Comparison of ENCODE assay signal across 8 cellular contexts in genomic region chr5:54610197-54610898, GRCh38.
DNase-seq lines count a peak whose midpoint lies in the region; ATAC-seq and TF ChIP-seq lines count a peak whose summit lies in the region.

No MANE protein-coding gene starts in this region.

- H3K27me3 ChIP-seq in suprapubic skin: no peaks in the 10 kb centered on the region

- 56% methylated on average over 6 of the region's 6 CpGs for WGBS in suprapubic skin

- no peak overlapping the region for H3K27ac ChIP-seq in suprapubic skin

- peak; percentile 96 for ATAC-seq in GM21737 (IDR thresholded peaks at IDR 0.05; ENCODE audit: unreplicated experiment)

- H3K4me1 ChIP-seq in suprapubic skin: no peaks in the 10 kb centered on the region

- no peak for TF ChIP-seq EP300 in suprapubic skin (IDR thresholded peaks at IDR 0.05)

- no peak for TF ChIP-seq CTCF in choroid plexus epithelial cell (conservative IDR thresholded peaks at IDR 0.05; ENCODE audit: low read depth, low read length)
- TF ChIP-seq CTCF in suprapubic skin (IDR thresholded peaks at IDR 0.05): no peak

- H3K4me3 ChIP-seq in choroid plexus epithelial cell (ENCODE audit: low read depth, low read length): no peak overlapping the region
- no peak overlapping the region for H3K4me3 ChIP-seq in suprapubic skin

- TF ChIP-seq POLR2A in suprapubic skin (IDR thresholded peaks at IDR 0.05): no peak

- DNase-seq in activated CD4-positive, alpha-beta T cell treated with anti-CD3 and anti-CD28 coated beads for 4 hours: peak; percentile 3 to 14
- no peak for DNase-seq in activated CD4-positive, alpha-beta T cell treated with anti-CD3 and anti-CD28 coated beads, Interleukin-2, amount 50 U/mL, for 4 hours
- DNase-seq in M059J (ENCODE audit: low read depth) (peak; percentile 56), choroid plexus epithelial cell (ENCODE audit: low read depth) (peak; percentile 29), dedifferentiated amniotic fluid mesenchymal stem cell (ENCODE audit: extremely low spot score) (no peak), NCI-H1436 treated with DMSO at 0.1 percent for 48 hours (lab: John Stamatoyannopoulos, UW) (no peak), suprapubic skin (ENCODE audit: low spot score in 2 of 2) (no peak)

- H3K9me3 ChIP-seq in suprapubic skin: no peaks in the 10 kb centered on the region

- no peaks in the 10 kb centered on the region for H3K36me3 ChIP-seq in suprapubic skin

Comparison
In these comparisons a context has a peak if more than half of its experiments do, and no peak if none do; other contexts are left out.
1. DNase-seq: peak in activated CD4-positive, alpha-beta T cell treated with anti-CD3 and anti-CD28 coated beads for 4 hours (2 of 2), M059J (single experiment) and choroid plexus epithelial cell (single experiment); none in activated CD4-positive, alpha-beta T cell treated with anti-CD3 and anti-CD28 coated beads, Interleukin-2, amount 50 U/mL, for 4 hours (0 of 2), dedifferentiated amniotic fluid mesenchymal stem cell (single experiment), NCI-H1436 treated with DMSO at 0.1 percent for 48 hours (single experiment) and suprapubic skin (0 of 2).